In genomic region chr7:79872171-79872570, GRCh38 we compare ENCODE assay signal across 35 cellular contexts.
"Had no signal": no experiment of that assay in that cellular context is flagged by ENCODE, and none has a peak within 500 bp of the region (broad histone marks: within the 10 kb centered on the region; RNA-seq: fewer than 3 reads in every experiment).

No MANE protein-coding gene starts in this region.

- H3K4me3 Mint-ChIP-seq: activated CD4-positive, alpha-beta memory T cell treated with anti-CD3 and anti-CD28 coated beads for 36 hours; activated CD4-positive, alpha-beta T cell treated with anti-CD3 and anti-CD28 coated beads for 36 hours; activated CD4-positive, alpha-beta T cell treated with anti-CD3 and anti-CD28 coated beads, Interleukin-2, amount 10 ng/mL, durations not matched to agents 24 days and 14 days; activated CD8-positive, alpha-beta memory T cell treated with anti-CD3 and anti-CD28 coated beads, Interleukin-2, amount 10 ng/mL, durations not matched to agents 7 days and 5 days; activated CD8-positive, alpha-beta T cell treated with anti-CD3 and anti-CD28 coated beads, Interleukin-2, amount 10 ng/mL, durations not matched to agents 7 days and 5 days; activated naive CD4-positive, alpha-beta T cell treated with anti-CD3 and anti-CD28 coated beads for 36 hours; activated naive CD4-positive, alpha-beta T cell treated with anti-CD3 and anti-CD28 coated beads, Interleukin-2, amount 50 U/mL, for 24 hours; activated naive CD8-positive, alpha-beta T cell treated with anti-CD3 and anti-CD28 coated beads for 36 hours; activated naive CD8-positive, alpha-beta T cell treated with anti-CD3 and anti-CD28 coated beads, Interleukin-2, amount 50 U/mL, for 24 hours; activated T-helper 1 cell treated with anti-CD3 and anti-CD28 coated beads, Interleukin-12 subunit alpha, Interleukin-12 subunit beta, Interleukin-2, Interleukin-4 antibody, amounts not matched to agents 30 ng/mL and 10 ng/mL and 1 ng/mL, durations not matched to agents 14 hours and 24 hours and 36 hours; effector memory CD8-positive, alpha-beta T cell; T-helper 17 cell; T-helper 2 cell treated with Interferon-gamma antibody and Interleukin-4, amounts not matched to agents 5 μg/mL and 100 μg/mL, for 36 hours had no signal

- H3K27ac Mint-ChIP-seq: activated CD4-positive, alpha-beta memory T cell treated with anti-CD3 and anti-CD28 coated beads for 36 hours; activated CD4-positive, alpha-beta T cell treated with anti-CD3 and anti-CD28 coated beads for 36 hours; activated CD4-positive, alpha-beta T cell treated with anti-CD3 and anti-CD28 coated beads, Interleukin-2, amount 10 ng/mL, durations not matched to agents 24 days and 14 days; activated CD8-positive, alpha-beta memory T cell treated with anti-CD3 and anti-CD28 coated beads, Interleukin-2, amount 10 ng/mL, durations not matched to agents 7 days and 5 days; activated CD8-positive, alpha-beta T cell treated with anti-CD3 and anti-CD28 coated beads, Interleukin-2, amount 10 ng/mL, durations not matched to agents 7 days and 5 days; activated naive CD4-positive, alpha-beta T cell treated with anti-CD3 and anti-CD28 coated beads for 36 hours; activated naive CD4-positive, alpha-beta T cell treated with anti-CD3 and anti-CD28 coated beads, Interleukin-2, amount 50 U/mL, for 24 hours; activated naive CD8-positive, alpha-beta T cell treated with anti-CD3 and anti-CD28 coated beads for 36 hours; activated naive CD8-positive, alpha-beta T cell treated with anti-CD3 and anti-CD28 coated beads, Interleukin-2, amount 50 U/mL, for 24 hours; activated T-helper 1 cell treated with anti-CD3 and anti-CD28 coated beads, Interleukin-12 subunit alpha, Interleukin-12 subunit beta, Interleukin-2, Interleukin-4 antibody, amounts not matched to agents 30 ng/mL and 10 ng/mL and 1 ng/mL, durations not matched to agents 14 hours and 24 hours and 36 hours; activated T-helper 2 cell treated with anti-CD3 and anti-CD28 coated beads, Interferon-gamma antibody, Interleukin-2, Interleukin-4, amounts not matched to agents 10 μg/mL and 5 μg/mL and 100 μg/mL, durations not matched to agents 14 hours and 24 hours and 36 hours; effector memory CD8-positive, alpha-beta T cell; T-helper 17 cell; T-helper 2 cell treated with Interferon-gamma antibody and Interleukin-4, amounts not matched to agents 5 μg/mL and 100 μg/mL, for 36 hours had no signal

- H3K4me3 ChIP-seq: adrenal gland, body of pancreas, esophagus squamous epithelium, gastroesophageal sphincter, heart right ventricle had no signal

- H3K4me1 ChIP-seq: adrenal gland, body of pancreas, esophagus squamous epithelium, gastroesophageal sphincter, heart right ventricle had no signal

- H3K36me3 Mint-ChIP-seq: activated CD4-positive, alpha-beta memory T cell treated with anti-CD3 and anti-CD28 coated beads for 36 hours; activated CD8-positive, alpha-beta memory T cell treated with anti-CD3 and anti-CD28 coated beads, Interleukin-2, amount 10 ng/mL, durations not matched to agents 7 days and 5 days; activated naive CD4-positive, alpha-beta T cell treated with anti-CD3 and anti-CD28 coated beads, Interleukin-2, amount 50 U/mL, for 24 hours; activated naive CD8-positive, alpha-beta T cell treated with anti-CD3 and anti-CD28 coated beads for 36 hours had no signal

- H3K9me3 Mint-ChIP-seq: activated CD4-positive, alpha-beta T cell treated with anti-CD3 and anti-CD28 coated beads, Interleukin-2, amount 10 ng/mL, durations not matched to agents 24 days and 14 days; activated naive CD4-positive, alpha-beta T cell treated with anti-CD3 and anti-CD28 coated beads, Interleukin-2, amount 50 U/mL, for 24 hours; activated naive CD8-positive, alpha-beta T cell treated with anti-CD3 and anti-CD28 coated beads for 36 hours; activated naive CD8-positive, alpha-beta T cell treated with anti-CD3 and anti-CD28 coated beads, Interleukin-2, amount 50 U/mL, for 24 hours; activated T-helper 1 cell treated with anti-CD3 and anti-CD28 coated beads, Interleukin-12 subunit alpha, Interleukin-12 subunit beta, Interleukin-2, Interleukin-4 antibody, amounts not matched to agents 30 ng/mL and 10 ng/mL and 1 ng/mL, durations not matched to agents 14 hours and 24 hours and 36 hours; activated T-helper 2 cell treated with anti-CD3 and anti-CD28 coated beads, Interferon-gamma antibody, Interleukin-2, Interleukin-4, amounts not matched to agents 10 μg/mL and 5 μg/mL and 100 μg/mL, durations not matched to agents 14 hours and 24 hours and 36 hours; T-helper 2 cell treated with Interferon-gamma antibody and Interleukin-4, amounts not matched to agents 5 μg/mL and 100 μg/mL, for 36 hours had no signal

- H3K9me3 ChIP-seq: adrenal gland, body of pancreas, esophagus squamous epithelium, gastroesophageal sphincter had no signal

- ATAC-seq: activated CD4-positive, alpha-beta T cell treated with anti-CD3 and anti-CD28 coated beads for 36 hours; activated CD8-positive, alpha-beta memory T cell treated with anti-CD3 and anti-CD28 coated beads, Interleukin-2, amount 10 ng/mL, durations not matched to agents 7 days and 5 days; activated CD8-positive, alpha-beta T cell treated with anti-CD3 and anti-CD28 coated beads, Interleukin-2, amount 10 ng/mL, durations not matched to agents 7 days and 5 days; activated naive CD8-positive, alpha-beta T cell treated with anti-CD3 and anti-CD28 coated beads, Interleukin-2, amount 50 U/mL, for 24 hours; body of pancreas; effector memory CD8-positive, alpha-beta T cell; gastroesophageal sphincter; heart right ventricle; T-helper 17 cell had no signal

- H3K27me3 Mint-ChIP-seq: activated CD4-positive, alpha-beta memory T cell treated with anti-CD3 and anti-CD28 coated beads for 36 hours; activated CD4-positive, alpha-beta T cell treated with anti-CD3 and anti-CD28 coated beads for 36 hours; activated CD4-positive, alpha-beta T cell treated with anti-CD3 and anti-CD28 coated beads, Interleukin-2, amount 10 ng/mL, durations not matched to agents 24 days and 14 days; activated CD8-positive, alpha-beta memory T cell treated with anti-CD3 and anti-CD28 coated beads, Interleukin-2, amount 10 ng/mL, durations not matched to agents 7 days and 5 days; activated naive CD4-positive, alpha-beta T cell treated with anti-CD3 and anti-CD28 coated beads, Interleukin-2, amount 50 U/mL, for 24 hours; activated naive CD8-positive, alpha-beta T cell treated with anti-CD3 and anti-CD28 coated beads for 36 hours; activated naive CD8-positive, alpha-beta T cell treated with anti-CD3 and anti-CD28 coated beads, Interleukin-2, amount 50 U/mL, for 24 hours; effector memory CD8-positive, alpha-beta T cell; T-helper 17 cell had no signal

- DNase-seq: activated CD4-positive, alpha-beta memory T cell treated with anti-CD3 and anti-CD28 coated beads for 36 hours; activated CD4-positive, alpha-beta T cell treated with anti-CD3 and anti-CD28 coated beads for 36 hours; activated CD4-positive, alpha-beta T cell treated with anti-CD3 and anti-CD28 coated beads, Interleukin-2, amount 10 ng/mL, durations not matched to agents 24 days and 14 days; activated CD4-positive, CD25-positive, alpha-beta regulatory T cell; activated CD4-positive, CD25-positive, alpha-beta regulatory T cell treated with anti-CD3 and anti-CD28 coated beads, Interleukin-2, amount 50 U/mL, for 72 hours; activated CD8-positive, alpha-beta memory T cell treated with anti-CD3 and anti-CD28 coated beads, Interleukin-2, amount 10 ng/mL, durations not matched to agents 7 days and 5 days; activated CD8-positive, alpha-beta memory T cell treated with anti-CD3 and anti-CD28 coated beads, Interleukin-2, amount 50 U/mL, for 4 hours; activated CD8-positive, alpha-beta T cell treated with anti-CD3 and anti-CD28 coated beads, Interleukin-2, amount 10 ng/mL, durations not matched to agents 7 days and 5 days; activated effector memory CD4-positive, alpha-beta T cell treated with anti-CD3 and anti-CD28 coated beads, Interleukin-2, amount 50 U/mL, for 16 hours; activated naive CD4-positive, alpha-beta T cell treated with anti-CD3 and anti-CD28 coated beads for 36 hours; activated naive CD8-positive, alpha-beta T cell treated with anti-CD3 and anti-CD28 coated beads for 36 hours; activated naive CD8-positive, alpha-beta T cell treated with anti-CD3 and anti-CD28 coated beads, Interleukin-2, amount 50 U/mL, for 24 hours; activated T-cell treated with anti-CD3 and anti-CD28 coated beads, Interleukin-2, amount 50 U/mL, for 1 hour; activated T-cell treated with anti-CD3 and anti-CD28 coated beads, Interleukin-2, amount 50 U/mL, for 48 hours; adrenal gland; amygdala; aorta; body of pancreas; caudate nucleus; cortex of kidney; dermis blood vessel endothelial cell; effector CD4-positive, alpha-beta T cell; effector memory CD8-positive, alpha-beta T cell; erythroblast; esophagus squamous epithelium; foreskin melanocyte; heart right ventricle; T-helper 17 cell; T1000; WERI-Rb-1 had no signal

- H3K27me3 ChIP-seq: adrenal gland, body of pancreas, esophagus squamous epithelium, gastroesophageal sphincter, heart right ventricle had no signal

- H3K4me1 Mint-ChIP-seq: activated CD4-positive, alpha-beta T cell treated with anti-CD3 and anti-CD28 coated beads for 36 hours; activated CD4-positive, alpha-beta T cell treated with anti-CD3 and anti-CD28 coated beads, Interleukin-2, amount 10 ng/mL, durations not matched to agents 24 days and 14 days; activated CD8-positive, alpha-beta memory T cell treated with anti-CD3 and anti-CD28 coated beads, Interleukin-2, amount 10 ng/mL, durations not matched to agents 7 days and 5 days; activated naive CD4-positive, alpha-beta T cell treated with anti-CD3 and anti-CD28 coated beads, Interleukin-2, amount 50 U/mL, for 24 hours; T-helper 17 cell had no signal

- H3K36me3 ChIP-seq: adrenal gland, esophagus squamous epithelium, gastroesophageal sphincter, heart right ventricle, WERI-Rb-1 had no signal

- H3K27ac ChIP-seq: adrenal gland, body of pancreas, esophagus squamous epithelium, gastroesophageal sphincter, heart right ventricle, WERI-Rb-1 had no signal
